ENCODE assay signal across 17 cellular contexts in genomic region chr22:37996079-37996478, GRCh38. TPM values are rescaled to one million over a fixed set of nuclear protein-coding genes. Genes with fewer than 3 reads are reported as not detected.
A peak's percentile ranks its signal among the peaks of the same experiment; 100 is the strongest.
DNase-seq lines count a peak whose midpoint lies in the region; ATAC-seq and TF ChIP-seq lines count a peak whose summit lies in the region.
"Had no signal": no experiment of that assay in that cellular context is flagged by ENCODE, and none has a peak within 500 bp of the region (broad histone marks: within the 10 kb centered on the region; RNA-seq: fewer than 3 reads in every experiment).

No MANE protein-coding gene starts in this region.

- peak overlapping the region; percentile 98 for H3K27ac Mint-ChIP-seq in central memory CD8-positive, alpha-beta T cell (ENCODE audit: low read depth)
- peak overlapping the region; percentile 92 for H3K27ac Mint-ChIP-seq in stimulated activated effector memory CD8-positive, alpha-beta T cell treated with anti-CD3 and anti-CD28 coated beads, Interleukin-12 subunit alpha, Interleukin-12 subunit beta, amount 100 ng/mL, for 72 hours

- H3K4me3 ChIP-seq in GM12865 (ENCODE audit: low read depth, low read length) (no peak overlapping the region), NT2/D1 (ENCODE audit: insufficient read length, low read depth) (no peak overlapping the region)
- H3K4me3 ChIP-seq: adrenal gland, SJCRH30, uterus had no signal

- no peaks in the 10 kb centered on the region for H3K27me3 ChIP-seq in NT2/D1 (ENCODE audit: insufficient read depth, insufficient read length)
- H3K27me3 ChIP-seq: adrenal gland, uterus had no signal

- no peaks in the 10 kb centered on the region for H3K27me3 Mint-ChIP-seq in central memory CD8-positive, alpha-beta T cell
- no peaks in the 10 kb centered on the region for H3K27me3 Mint-ChIP-seq in activated T-cell treated with anti-CD3 and anti-CD28 coated beads, Interleukin-2, amount 50 U/mL, for 4 hours (ENCODE audit: low read depth)
- H3K27me3 Mint-ChIP-seq: CD4-positive, alpha-beta memory T cell had no signal

- no peak for TF ChIP-seq CTCF in GM12865 (IDR thresholded peaks at IDR 0.05; ENCODE audit: insufficient read depth, low read depth, low read length, missing control alignments)

- peaks cover 77% of the 10 kb centered on the region for H3K4me1 Mint-ChIP-seq in central memory CD8-positive, alpha-beta T cell
- H3K4me1 Mint-ChIP-seq in stimulated activated effector memory CD8-positive, alpha-beta T cell treated with anti-CD3 and anti-CD28 coated beads, Interleukin-12 subunit alpha, Interleukin-12 subunit beta, amount 100 ng/mL, for 72 hours = peaks cover 65% of the 10 kb centered on the region
- H3K4me1 Mint-ChIP-seq in activated T-cell treated with anti-CD3 and anti-CD28 coated beads, Interleukin-2, amount 50 U/mL, for 4 hours (ENCODE audit: low read depth) = peaks cover 18% of the 10 kb centered on the region
- H3K4me1 Mint-ChIP-seq: CD4-positive, alpha-beta memory T cell had no signal

- H3K36me3 ChIP-seq in NT2/D1 (ENCODE audit: insufficient read depth, insufficient read length, low read length) = no peaks in the 10 kb centered on the region
- H3K36me3 ChIP-seq: adrenal gland, SJCRH30, uterus had no signal

- H3K9ac ChIP-seq in NT2/D1 (ENCODE audit: insufficient read length, low read depth) = peak overlapping the region; percentile 36

- peaks cover 5% of the 10 kb centered on the region for H3K36me3 Mint-ChIP-seq in central memory CD8-positive, alpha-beta T cell (ENCODE audit: insufficient read depth)
- H3K36me3 Mint-ChIP-seq in stimulated activated effector memory CD8-positive, alpha-beta T cell treated with anti-CD3 and anti-CD28 coated beads, Interleukin-12 subunit alpha, Interleukin-12 subunit beta, amount 100 ng/mL, for 72 hours = no peaks in the 10 kb centered on the region
- H3K36me3 Mint-ChIP-seq in activated T-cell treated with anti-CD3 and anti-CD28 coated beads, Interleukin-2, amount 50 U/mL, for 4 hours (ENCODE audit: insufficient read depth) = peaks cover 3% of the 10 kb centered on the region
- H3K36me3 Mint-ChIP-seq: CD4-positive, alpha-beta memory T cell had no signal

- H3K4me3 Mint-ChIP-seq in central memory CD8-positive, alpha-beta T cell = peak overlapping the region; percentile 68
- no peak overlapping the region for H3K4me3 Mint-ChIP-seq in stimulated activated effector memory CD8-positive, alpha-beta T cell treated with anti-CD3 and anti-CD28 coated beads, Interleukin-12 subunit alpha, Interleukin-12 subunit beta, amount 100 ng/mL, for 72 hours
- no peak overlapping the region for H3K4me3 Mint-ChIP-seq in activated T-cell treated with anti-CD3 and anti-CD28 coated beads, Interleukin-2, amount 50 U/mL, for 4 hours
- H3K4me3 Mint-ChIP-seq: CD4-positive, alpha-beta memory T cell had no signal

- peak; percentile 22 for DNase-seq in GM12865 (ENCODE audit: low read depth)
- no peak for DNase-seq in NT2/D1 (ENCODE audit: low read depth, low spot score)
- no peak for DNase-seq in central memory CD8-positive, alpha-beta T cell (ENCODE audit: low spot score in 2 of 2)
- no peak for DNase-seq in stimulated activated effector memory CD8-positive, alpha-beta T cell treated with anti-CD3 and anti-CD28 coated beads, Interleukin-12 subunit alpha, Interleukin-12 subunit beta, amount 100 ng/mL, for 72 hours (ENCODE audit: low spot score in 2 of 2)
- DNase-seq in middle frontal gyrus (ENCODE audit: extremely low spot score, low spot score) = no peak
- DNase-seq in activated T-cell treated with anti-CD3 and anti-CD28 coated beads, Interleukin-2, amount 50 U/mL, for 4 hours = no peak
- no peak for DNase-seq in Kasumi-1 (lab: John Stamatoyannopoulos, UW)
- DNase-seq: adrenal gland; CD4-positive, alpha-beta memory T cell; KG1; NCI-H187; SJCRH30; stimulated activated CD4-positive, alpha-beta T cell treated with anti-CD3 and anti-CD28 coated beads, Interleukin-1b, Interleukin-23, amount 100 ng/mL, for 48 hours; stimulated activated CD8-positive, alpha-beta memory T cell treated with anti-CD3 and anti-CD28 coated beads, Interleukin-4, amount 100 ng/mL, for 48 hours; uterus had no signal

- no peaks in the 10 kb centered on the region for H3K9me3 ChIP-seq in NT2/D1 (ENCODE audit: insufficient read depth, low read length)
- H3K9me3 ChIP-seq: adrenal gland, SJCRH30, uterus had no signal

- no peaks in the 10 kb centered on the region for H3K9me3 Mint-ChIP-seq in central memory CD8-positive, alpha-beta T cell
- H3K9me3 Mint-ChIP-seq in stimulated activated effector memory CD8-positive, alpha-beta T cell treated with anti-CD3 and anti-CD28 coated beads, Interleukin-12 subunit alpha, Interleukin-12 subunit beta, amount 100 ng/mL, for 72 hours = no peaks in the 10 kb centered on the region
- no peaks in the 10 kb centered on the region for H3K9me3 Mint-ChIP-seq in activated T-cell treated with anti-CD3 and anti-CD28 coated beads, Interleukin-2, amount 50 U/mL, for 4 hours
- H3K9me3 Mint-ChIP-seq: CD4-positive, alpha-beta memory T cell had no signal

- no peak for ATAC-seq in central memory CD8-positive, alpha-beta T cell (replicated peaks; ENCODE audit: extremely low read depth, poor library complexity, severe bottlenecking)
- ATAC-seq in stimulated activated effector memory CD8-positive, alpha-beta T cell treated with anti-CD3 and anti-CD28 coated beads, Interleukin-12 subunit alpha, Interleukin-12 subunit beta, amount 100 ng/mL, for 72 hours = no peak
- no peak for ATAC-seq in activated T-cell treated with anti-CD3 and anti-CD28 coated beads, Interleukin-2, amount 50 U/mL, for 4 hours

- peaks cover 16% of the 10 kb centered on the region for H3K4me1 ChIP-seq in NT2/D1 (ENCODE audit: insufficient read depth, insufficient read length)
- H3K4me1 ChIP-seq: adrenal gland, uterus had no signal

RNA-seq across cellular contexts. Expression of gene SOX10, which starts 11.7 kb away (rescaled TPM):
- not detected for total RNA-seq in activated T-cell treated with anti-CD3 and anti-CD28 coated beads, Interleukin-2, amount 50 U/mL, for 4 hours
- total RNA-seq: CD4-positive, alpha-beta memory T cell; glomerular endothelial cell; pulmonary artery endothelial cell; SJCRH30 had no signal

RNA-seq across cellular contexts. Expression of gene POLR2F, which starts 42.6 kb away (rescaled TPM):
- total RNA-seq in activated T-cell treated with anti-CD3 and anti-CD28 coated beads, Interleukin-2, amount 50 U/mL, for 4 hours = 100 to 1,000 TPM; 155 to 176 (median 163) TPM

RNA-seq across cellular contexts. Expression of gene C22orf23, which starts 42.7 kb away (rescaled TPM):
- under 1 TPM in 1 of 3 donors, not detected in 2; 0.46 TPM for total RNA-seq in activated T-cell treated with anti-CD3 and anti-CD28 coated beads, Interleukin-2, amount 50 U/mL, for 4 hours
- total RNA-seq: CD4-positive, alpha-beta memory T cell; SJCRH30 had no signal
